In the genomic region with DNA sequence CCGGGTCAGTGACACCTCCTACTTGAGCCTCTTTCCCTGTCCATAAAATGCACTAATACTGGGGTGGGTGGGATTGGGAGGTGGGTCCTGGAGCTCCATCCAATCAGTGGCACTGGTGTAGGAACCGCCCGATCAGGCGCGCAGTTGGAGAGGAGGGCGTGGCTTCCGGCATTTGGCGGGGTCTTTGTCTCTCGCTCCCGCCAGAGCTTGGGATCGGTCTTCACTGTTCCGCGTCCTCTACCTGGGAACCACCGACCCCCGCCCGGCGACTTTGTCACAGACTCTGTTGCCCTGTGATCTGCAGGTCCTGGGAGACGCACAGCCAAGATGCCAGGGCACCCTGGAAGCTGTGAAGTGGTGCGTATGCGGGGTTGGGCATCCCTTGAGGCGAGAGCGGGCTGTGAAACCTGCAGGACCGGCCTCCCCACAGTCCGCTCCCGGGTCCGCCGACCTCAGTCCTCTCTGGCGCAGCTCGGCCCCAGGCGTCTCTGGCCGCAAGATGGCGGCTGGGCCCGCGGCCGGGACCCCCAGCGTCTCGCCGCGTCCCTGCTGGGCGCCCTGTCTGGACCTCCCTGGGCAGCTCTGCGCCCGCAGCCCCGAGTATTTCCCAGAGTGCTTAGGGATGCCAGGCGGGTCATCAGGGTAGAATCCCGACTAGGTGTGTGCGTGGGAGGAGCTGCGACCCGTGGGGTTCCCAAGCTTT, we compare ENCODE assay signal across 9 cellular contexts. TPM values are rescaled to one million over a fixed set of nuclear protein-coding genes. Genes with fewer than 3 reads are reported as not detected.
A peak's percentile ranks its signal among the peaks of the same experiment; 100 is the strongest.
DNase-seq lines count a peak whose midpoint lies in the region; ATAC-seq, FAIRE-seq and TF ChIP-seq lines count a peak whose summit lies in the region.
"Had no signal": no experiment of that assay in that cellular context is flagged by ENCODE, and none has a peak within 500 bp of the region (broad histone marks: within the 10 kb centered on the region; RNA-seq: fewer than 3 reads in every experiment).

No MANE protein-coding gene starts in this region.

- H3K27me3 Mint-ChIP-seq in stimulated activated naive B cell treated with anti-CD40 and anti-IgM and Interleukin-4, amounts not matched to agents 10 μg/mL and 1 μg/mL and 100 μg/mL, for 72 hours: peaks cover 33 to 55% of the 10 kb centered on the region in 2 donors

- intact Hi-C loops in left colon (cut with DNase I, micrococcal nuclease): no loop called here

- H3K36me3 Mint-ChIP-seq in stimulated activated naive B cell treated with anti-CD40 and anti-IgM and Interleukin-4, amounts not matched to agents 10 μg/mL and 1 μg/mL and 100 μg/mL, for 72 hours: peaks cover 7 to 8% of the 10 kb centered on the region in 2 donors

- peak overlapping the region; percentile 90 for H3K4me3 ChIP-seq in choroid plexus epithelial cell (ENCODE audit: low read depth, low read length)

- H3K9me3 Mint-ChIP-seq in stimulated activated naive B cell treated with anti-CD40 and anti-IgM and Interleukin-4, amounts not matched to agents 10 μg/mL and 1 μg/mL and 100 μg/mL, for 72 hours: peaks cover 4 to 14% of the 10 kb centered on the region in 2 donors

- H3K4me1 Mint-ChIP-seq in stimulated activated naive B cell treated with anti-CD40 and anti-IgM and Interleukin-4, amounts not matched to agents 10 μg/mL and 1 μg/mL and 100 μg/mL, for 72 hours: peaks cover 11 to 22% of the 10 kb centered on the region in 2 donors

- no peak for FAIRE-seq in D721Med (lab: Jason Lieb, UNC)

- DNase-seq in D721Med (ENCODE audit: insufficient read length, low spot score) (peak; percentile 83), NCI-H774 (lab: John Stamatoyannopoulos, UW) (peak; percentile 78), choroid plexus epithelial cell (ENCODE audit: low read depth) (peak; percentile 85), left colon (peak; percentile 45 to 54), GDM1 (lab: John Stamatoyannopoulos, UW) (no peak)
- peak; percentile 23 for DNase-seq in stimulated activated naive B cell treated with anti-CD40 and anti-IgM and Interleukin-4, amounts not matched to agents 10 μg/mL and 1 μg/mL and 100 μg/mL, for 72 hours

- ATAC-seq in HG02642 (IDR thresholded peaks at IDR 0.05; ENCODE audit: poor library complexity, unreplicated experiment) (peak; percentile 79), left colon (peak; percentile 72), HG03432 (IDR thresholded peaks at IDR 0.05; ENCODE audit: unreplicated experiment) (no peak)
- peak; percentile 71 to 73 for ATAC-seq in stimulated activated naive B cell treated with anti-CD40 and anti-IgM and Interleukin-4, amounts not matched to agents 10 μg/mL and 1 μg/mL and 100 μg/mL, for 72 hours (replicated peaks)
- ATAC-seq: Panc1 had no signal

- TF ChIP-seq CTCF in D721Med (IDR thresholded peaks at IDR 0.05; ENCODE audit: insufficient read depth, missing control alignments) (no peak), choroid plexus epithelial cell (conservative IDR thresholded peaks at IDR 0.05; ENCODE audit: low read depth, low read length) (no peak)

- H3K27ac Mint-ChIP-seq in stimulated activated naive B cell treated with anti-CD40 and anti-IgM and Interleukin-4, amounts not matched to agents 10 μg/mL and 1 μg/mL and 100 μg/mL, for 72 hours: peak overlapping the region; percentile 42

- peak overlapping the region; percentile 87 to 88 for H3K4me3 Mint-ChIP-seq in stimulated activated naive B cell treated with anti-CD40 and anti-IgM and Interleukin-4, amounts not matched to agents 10 μg/mL and 1 μg/mL and 100 μg/mL, for 72 hours

RNA-seq across cellular contexts. Expression of gene ZNF730, which starts 41.6 kb away (rescaled TPM):
- under 1 TPM; 0.28 to 0.64 TPM for total RNA-seq in left colon
